In the genomic region with DNA sequence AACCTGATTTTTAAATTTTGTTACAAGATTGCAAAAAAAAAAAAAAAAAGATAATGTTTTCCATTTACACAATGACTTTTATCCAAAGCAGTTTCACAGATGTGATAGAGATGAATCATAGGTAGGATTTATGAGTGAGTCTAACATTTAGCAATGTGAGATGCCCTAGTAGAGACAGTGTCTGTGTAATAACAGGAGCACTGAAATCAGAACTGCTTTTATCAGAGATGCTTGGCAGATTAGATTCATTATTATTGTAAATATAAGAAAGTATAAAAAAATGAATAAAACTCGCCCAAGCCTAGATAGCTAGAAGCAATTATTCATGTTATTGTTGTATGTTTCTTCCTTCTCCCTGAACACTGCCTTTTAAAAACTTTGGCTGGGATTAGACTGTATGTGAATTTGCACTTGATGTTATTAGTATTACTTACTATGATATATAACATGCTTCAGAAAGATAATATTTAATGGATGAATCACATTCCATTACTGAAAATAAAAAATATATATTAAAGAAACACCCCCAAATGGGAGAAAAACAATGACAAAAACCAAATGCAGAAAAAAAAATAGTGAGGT, we compare ENCODE assay signal across 12 cellular contexts.
DNase-seq lines count a peak whose midpoint lies in the region; ATAC-seq and TF ChIP-seq lines count a peak whose summit lies in the region.
"Had no signal": no experiment of that assay in that cellular context is flagged by ENCODE, and none has a peak within 500 bp of the region (broad histone marks: within the 10 kb centered on the region; RNA-seq: fewer than 3 reads in every experiment).

No MANE protein-coding gene starts in this region.

- no peaks in the 10 kb centered on the region for H3K27me3 ChIP-seq in BJ (ENCODE audit: control insufficient read depth, insufficient read depth, low read length)
- H3K27me3 ChIP-seq in PC-3 (ENCODE audit: low read length), result no peaks in the 10 kb centered on the region

- H3K27ac ChIP-seq in PC-3 (ENCODE audit: low read length) (peak overlapping the region; percentile 98), substantia nigra (ENCODE audit: low read depth, low read length, poor library complexity, severe bottlenecking) (no peak overlapping the region)
- H3K27ac ChIP-seq: pancreas had no signal

- TF ChIP-seq CTCF in BJ (IDR thresholded peaks at IDR 0.05; ENCODE audit: insufficient read depth, low read depth, low read length) (no peak), PC-3 (conservative IDR thresholded peaks at IDR 0.05; ENCODE audit: low read depth, low read length) (no peak), epithelial cell of esophagus (IDR thresholded peaks at IDR 0.05; ENCODE audit: insufficient read depth, low read depth, low read length, missing control alignments) (no peak), nephron (IDR thresholded peaks at IDR 0.05; ENCODE audit: unreplicated experiment in 3 of 3) (no peak)

- H3F3A ChIP-seq in PC-3 (ENCODE audit: low read length, unreplicated experiment), result peaks cover 8% of the 10 kb centered on the region

- H3K27me3 Mint-ChIP-seq in nephron (ENCODE audit: low read depth), result no peaks in the 10 kb centered on the region

- peaks cover 28% of the 10 kb centered on the region for H3K4me1 ChIP-seq in PC-3 (ENCODE audit: insufficient read depth, low read length)

- peak overlapping the region; percentile 75 for H3K9ac ChIP-seq in PC-3 (ENCODE audit: low read length)

- no peak overlapping the region for H3K4me3 ChIP-seq in BJ (ENCODE audit: low read depth, low read length)
- H3K4me3 ChIP-seq in PC-3 (ENCODE audit: low read length), result peak overlapping the region; percentile 61
- H3K4me3 ChIP-seq in epithelial cell of esophagus (ENCODE audit: low read length), result no peak overlapping the region
- H3K4me3 ChIP-seq: pancreas had no signal

- no peak overlapping the region for H2AFZ ChIP-seq in PC-3 (ENCODE audit: low read length)

- peak overlapping the region; percentile 86 for H3K4me2 ChIP-seq in PC-3 (ENCODE audit: low read length)

- no peaks in the 10 kb centered on the region for H3K36me3 ChIP-seq in BJ (ENCODE audit: control insufficient read depth, insufficient read depth, low read length)
- no peaks in the 10 kb centered on the region for H3K36me3 ChIP-seq in PC-3 (ENCODE audit: low read depth, low read length)
- H3K36me3 ChIP-seq: pancreas had no signal

- ATAC-seq in PC-3, result peak; percentile 77
- ATAC-seq in HG03135 (IDR thresholded peaks at IDR 0.05; ENCODE audit: unreplicated experiment), result no peak
- no peak for ATAC-seq in HG03045 (IDR thresholded peaks at IDR 0.05; ENCODE audit: unreplicated experiment)
- no peak for ATAC-seq in left colon
- ATAC-seq: activated CD4-positive, alpha-beta T cell treated with anti-CD3 and anti-CD28 coated beads for 36 hours had no signal

- no peaks in the 10 kb centered on the region for H3K79me2 ChIP-seq in PC-3 (ENCODE audit: low read length)

- no peak overlapping the region for H3K4me3 Mint-ChIP-seq in nephron
- H3K4me3 Mint-ChIP-seq: activated CD4-positive, alpha-beta T cell treated with anti-CD3 and anti-CD28 coated beads for 36 hours had no signal

- no peaks in the 10 kb centered on the region for H3K9me3 Mint-ChIP-seq in nephron

- H3K9me3 ChIP-seq in PC-3 (ENCODE audit: low read length), result no peaks in the 10 kb centered on the region
- H3K9me3 ChIP-seq: pancreas had no signal

- H4K20me1 ChIP-seq in PC-3 (ENCODE audit: low read length), result no peaks in the 10 kb centered on the region

- H3K27ac Mint-ChIP-seq in nephron, result peak overlapping the region in 2 of 3 experiments; percentile 82 to 86
- H3K27ac Mint-ChIP-seq: activated CD4-positive, alpha-beta T cell treated with anti-CD3 and anti-CD28 coated beads for 36 hours had no signal

- CTCF ChIA-PET in BJ (lab: Yijun Ruan, JAX), result no interaction called here
- CTCF ChIA-PET in PC-3 (lab: Charles Lee), result no interaction called here

- H3K36me3 Mint-ChIP-seq in nephron (ENCODE audit: low read depth), result no peaks in the 10 kb centered on the region

- intact Hi-C loops in PC-3 (cut with micrococcal nuclease) (loop anchor here (1.0 to 5.0 kb wide), 8 partner anchors 38 to 572 kb away; no protein-coding TSS in a partner anchor), left colon (cut with DNase I, micrococcal nuclease) (no loop called here)

- DNase-seq in BJ (ENCODE audit: low read depth) (peak; percentile 49), PC-3 (peak; percentile 76), epithelial cell of esophagus (ENCODE audit: low read depth) (peak; percentile 89), substantia nigra (lab: John Stamatoyannopoulos, UW) (no peak), left colon (no peak)
- DNase-seq: activated CD4-positive, alpha-beta T cell treated with anti-CD3 and anti-CD28 coated beads for 36 hours; effector memory CD4-positive, alpha-beta T cell; NCI-H2029 treated with DMSO at 0.1 percent for 48 hours; pancreas had no signal

- BruUV-seq in PC-3 (replicated peaks; lab: Mats Ljungman, UMichigan), result TSS peak; percentile 27

- POLR2A ChIA-PET in BJ (lab: Charles Lee), result no interaction called here
- POLR2A ChIA-PET in PC-3 (lab: Charles Lee; ENCODE audit: unreplicated experiment), result no interaction called here

- peaks cover 72% of the 10 kb centered on the region for H3K4me1 Mint-ChIP-seq in nephron
- H3K4me1 Mint-ChIP-seq: activated CD4-positive, alpha-beta T cell treated with anti-CD3 and anti-CD28 coated beads for 36 hours had no signal

- no peaks in the 10 kb centered on the region for H3K9me2 ChIP-seq in PC-3 (replicated peaks; ENCODE audit: low read length)

Comparison
In these comparisons a context has a peak if more than half of its experiments do, and no peak if none do; other contexts are left out.
1. DNase-seq: peak in BJ (single experiment), PC-3 (single experiment) and epithelial cell of esophagus (single experiment); none in substantia nigra (0 of 49) and left colon (0 of 2).